18 cellular contexts compared by ENCODE assay signal in genomic region chr18:35322486-35323258, GRCh38.
"Had no signal": no experiment of that assay in that cellular context is flagged by ENCODE, and none has a peak within 500 bp of the region (broad histone marks: within the 10 kb centered on the region; RNA-seq: fewer than 3 reads in every experiment).

No MANE protein-coding gene starts in this region.

- H3K4me1 Mint-ChIP-seq: activated CD4-positive, alpha-beta T cell treated with anti-CD3 and anti-CD28 coated beads, Interleukin-2, amount 10 ng/mL, durations not matched to agents 24 days and 14 days; activated naive CD8-positive, alpha-beta T cell treated with anti-CD3 and anti-CD28 coated beads, Interleukin-2, amount 50 U/mL, for 24 hours; natural killer cell; T-cell had no signal

- H3K27me3 ChIP-seq: ascending aorta, cardiac muscle cell, upper lobe of left lung had no signal

- ATAC-seq: activated naive CD8-positive, alpha-beta T cell treated with anti-CD3 and anti-CD28 coated beads, Interleukin-2, amount 50 U/mL, for 24 hours; left cardiac atrium; natural killer cell; psoas muscle; sciatic nerve; T-cell had no signal

- H3K4me3 Mint-ChIP-seq: activated CD4-positive, alpha-beta T cell treated with anti-CD3 and anti-CD28 coated beads, Interleukin-2, amount 10 ng/mL, durations not matched to agents 24 days and 14 days; activated naive CD8-positive, alpha-beta T cell treated with anti-CD3 and anti-CD28 coated beads, Interleukin-2, amount 50 U/mL, for 24 hours; natural killer cell; T-cell had no signal

- H3K4me1 ChIP-seq: ascending aorta, psoas muscle, upper lobe of left lung had no signal

- H3K36me3 Mint-ChIP-seq: natural killer cell, T-cell had no signal

- DNase-seq: activated CD4-positive, alpha-beta T cell treated with anti-CD3 and anti-CD28 coated beads, Interleukin-2, amount 10 ng/mL, durations not matched to agents 24 days and 14 days; activated naive CD4-positive, alpha-beta T cell treated with Interleukin-2 at 50 U/mL for 16 hours; activated naive CD8-positive, alpha-beta T cell treated with anti-CD3 and anti-CD28 coated beads, Interleukin-2, amount 50 U/mL, for 24 hours; hippocampal formation; left cardiac atrium; natural killer cell; psoas muscle; stimulated activated CD4-positive, alpha-beta T cell treated with anti-CD3 and anti-CD28 coated beads, Interleukin-12 subunit alpha, Interleukin-12 subunit beta, amount 100 ng/mL, for 4 hours; stimulated activated naive CD4-positive, alpha-beta T cell; substantia nigra; T-cell; T1000; upper lobe of left lung had no signal

- FAIRE-seq: colon had no signal

- H3K9me3 Mint-ChIP-seq: activated CD4-positive, alpha-beta T cell treated with anti-CD3 and anti-CD28 coated beads, Interleukin-2, amount 10 ng/mL, durations not matched to agents 24 days and 14 days; natural killer cell; T-cell had no signal

- H3K27me3 Mint-ChIP-seq: activated CD4-positive, alpha-beta T cell treated with anti-CD3 and anti-CD28 coated beads, Interleukin-2, amount 10 ng/mL, durations not matched to agents 24 days and 14 days; activated naive CD8-positive, alpha-beta T cell treated with anti-CD3 and anti-CD28 coated beads, Interleukin-2, amount 50 U/mL, for 24 hours; T-cell had no signal

- H3K4me3 ChIP-seq: ascending aorta, cardiac muscle cell, lung, psoas muscle, upper lobe of left lung had no signal

- H3K27ac ChIP-seq: ascending aorta, cardiac muscle cell, psoas muscle, upper lobe of left lung had no signal

- H3K27ac Mint-ChIP-seq: activated CD4-positive, alpha-beta T cell treated with anti-CD3 and anti-CD28 coated beads, Interleukin-2, amount 10 ng/mL, durations not matched to agents 24 days and 14 days; activated naive CD8-positive, alpha-beta T cell treated with anti-CD3 and anti-CD28 coated beads, Interleukin-2, amount 50 U/mL, for 24 hours; natural killer cell had no signal

- H3K36me3 ChIP-seq: ascending aorta, cardiac muscle cell, upper lobe of left lung had no signal

- H3K9me3 ChIP-seq: psoas muscle, upper lobe of left lung had no signal
